Comparison of ENCODE assay signal across 8 cellular contexts in the genomic region with DNA sequence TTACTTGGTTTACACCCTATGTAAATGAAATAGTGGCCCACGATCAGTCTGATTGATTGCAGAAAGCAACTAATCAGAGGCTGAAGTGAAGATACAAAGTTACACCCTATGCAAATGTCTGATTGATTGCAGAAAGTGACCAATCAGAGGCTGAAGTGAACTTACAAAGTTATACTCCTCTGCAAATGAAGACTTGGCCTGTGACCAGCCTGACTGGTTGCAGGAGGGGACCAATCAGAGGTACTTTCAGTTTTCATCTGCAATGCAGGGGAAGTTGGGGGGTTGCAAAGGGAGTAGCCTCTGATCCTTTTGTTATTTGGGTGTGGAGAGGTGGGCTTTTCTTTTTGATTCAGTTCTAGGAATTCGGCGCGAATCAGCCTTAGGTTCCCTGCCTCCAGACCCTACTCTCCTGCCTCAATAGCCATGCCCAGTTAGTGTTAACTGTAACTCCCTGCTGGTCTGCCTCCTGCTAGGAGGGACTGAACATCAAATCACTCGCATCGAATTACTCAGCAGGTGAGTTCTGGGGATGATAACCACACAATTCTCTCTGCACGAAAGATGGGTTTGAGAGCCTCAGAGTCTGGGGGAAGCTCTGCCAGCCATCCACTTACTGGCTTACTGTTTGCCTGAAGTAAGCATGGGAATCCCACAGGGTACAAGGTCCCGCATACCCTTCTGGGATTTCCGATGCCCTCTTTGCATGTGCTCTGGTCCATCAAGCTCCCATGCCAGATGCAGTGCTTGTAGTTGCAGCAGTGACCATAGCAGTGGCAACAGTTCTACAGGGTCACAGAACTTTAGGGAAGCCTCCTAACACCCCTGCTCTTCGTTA. TPM values are rescaled to one million over a fixed set of nuclear protein-coding genes. Genes with fewer than 3 reads are reported as not detected.
DNase-seq lines count a peak whose midpoint lies in the region; ATAC-seq and TF ChIP-seq lines count a peak whose summit lies in the region.

No MANE protein-coding gene starts in this region.

- H3K4me3 ChIP-seq in prostate gland, result no peak overlapping the region

- H3K36me3 ChIP-seq in prostate gland, result no peaks in the 10 kb centered on the region

- H3K4me3 Mint-ChIP-seq in activated T-helper 17 cell treated with anti-CD3 and anti-CD28 coated beads, Interleukin-2, amount 50 U/mL, for 72 hours, result peak overlapping the region; percentile 20
- H3K4me3 Mint-ChIP-seq in immature natural killer cell, result peak overlapping the region; percentile 82 to 90 (median 86)

- H3K9me3 ChIP-seq in prostate gland, result no peaks in the 10 kb centered on the region

- intact Hi-C loops in prostate gland (cut with DNase I), result no loop called here

- H3K4me1 ChIP-seq in prostate gland (replicated peaks), result no peaks in the 10 kb centered on the region

- DNase-seq in ELR (ENCODE audit: low read depth), result peak; percentile 36
- DNase-seq in immature natural killer cell, result peak; percentile 67 to 72 (median 71)
- no peak for DNase-seq in DMS53 treated with DMSO at 0.1 percent for 48 hours (lab: John Stamatoyannopoulos, UW; ENCODE audit: unreplicated experiment)
- no peak for DNase-seq in NCI-H128 (lab: John Stamatoyannopoulos, UW; ENCODE audit: unreplicated experiment)
- no peak for DNase-seq in prostate gland (ENCODE audit: low spot score)

- H3K27ac ChIP-seq in prostate gland, result no peak overlapping the region

- no peak overlapping the region for H3K27ac Mint-ChIP-seq in activated T-helper 17 cell treated with anti-CD3 and anti-CD28 coated beads, Interleukin-2, amount 50 U/mL, for 72 hours
- peak overlapping the region; percentile 78 to 88 (median 82) for H3K27ac Mint-ChIP-seq in immature natural killer cell

- no peak for TF ChIP-seq CTCF in prostate gland (IDR thresholded peaks at IDR 0.05)

- WGBS in prostate gland, result 70% methylated on average over 10 of the region's 10 CpGs

- H3K4me1 Mint-ChIP-seq in activated T-helper 17 cell treated with anti-CD3 and anti-CD28 coated beads, Interleukin-2, amount 50 U/mL, for 72 hours, result no peaks in the 10 kb centered on the region
- peaks cover 15 to 21% of the 10 kb centered on the region in 2 donors for H3K4me1 Mint-ChIP-seq in immature natural killer cell

- H3K27me3 Mint-ChIP-seq in activated T-helper 17 cell treated with anti-CD3 and anti-CD28 coated beads, Interleukin-2, amount 50 U/mL, for 72 hours, result no peaks in the 10 kb centered on the region
- H3K27me3 Mint-ChIP-seq in immature natural killer cell (ENCODE audit: low read depth in 3 of 3), result peaks cover 0 to 1% (median under 1%) of the 10 kb centered on the region in 3 donors

- no peaks in the 10 kb centered on the region for H3K27me3 ChIP-seq in prostate gland (replicated peaks; ENCODE audit: insufficient read depth)

- no peak for TF ChIP-seq POLR2A in prostate gland (IDR thresholded peaks at IDR 0.05)

- H3K36me3 Mint-ChIP-seq in activated T-helper 17 cell treated with anti-CD3 and anti-CD28 coated beads, Interleukin-2, amount 50 U/mL, for 72 hours (ENCODE audit: low read depth), result no peaks in the 10 kb centered on the region
- H3K36me3 Mint-ChIP-seq in immature natural killer cell, result no peaks in the 10 kb centered on the region

- ATAC-seq in HG03066 (IDR thresholded peaks at IDR 0.05; ENCODE audit: low read depth, unreplicated experiment) (peak; percentile 83), HG03439 (IDR thresholded peaks at IDR 0.05; ENCODE audit: unreplicated experiment) (no peak)
- ATAC-seq in activated T-helper 17 cell treated with anti-CD3 and anti-CD28 coated beads, Interleukin-2, amount 50 U/mL, for 72 hours (replicated peaks), result peak; percentile 48

- H3K9me3 Mint-ChIP-seq in activated T-helper 17 cell treated with anti-CD3 and anti-CD28 coated beads, Interleukin-2, amount 50 U/mL, for 72 hours, result no peaks in the 10 kb centered on the region
- no peaks in the 10 kb centered on the region for H3K9me3 Mint-ChIP-seq in immature natural killer cell

RNA-seq across cellular contexts. Expression of gene ARL11, which starts 7.5 kb away (rescaled TPM):
- total RNA-seq in activated T-helper 17 cell treated with anti-CD3 and anti-CD28 coated beads, Interleukin-2, amount 50 U/mL, for 72 hours, result 1 to 10 TPM in 1 of 2 donors, under 1 TPM in 1; 0.89 to 1.0 TPM
- polyA plus RNA-seq in immature natural killer cell, result 1 to 10 TPM in 1 of 3 donors, under 1 TPM in 2; 0.27 to 1.3 (median 0.38) TPM
- under 1 TPM; 0.05 to 0.40 TPM for total RNA-seq in prostate gland

RNA-seq across cellular contexts. Expression of gene RCBTB1, which starts 50.5 kb away (rescaled TPM):
- 10 to 100 TPM; 16.0 to 16.6 TPM for total RNA-seq in activated T-helper 17 cell treated with anti-CD3 and anti-CD28 coated beads, Interleukin-2, amount 50 U/mL, for 72 hours
- polyA plus RNA-seq in immature natural killer cell, result 10 to 100 TPM in 2 of 3 donors, 1 to 10 TPM in 1; 6.5 to 13.0 (median 10.3) TPM
- total RNA-seq in prostate gland, result 10 to 100 TPM; 15.7 to 29.4 TPM

RNA-seq across cellular contexts. Expression of gene EBPL, which starts 55.5 kb away (rescaled TPM):
- total RNA-seq in activated T-helper 17 cell treated with anti-CD3 and anti-CD28 coated beads, Interleukin-2, amount 50 U/mL, for 72 hours, result 10 to 100 TPM; 24.0 to 53.5 TPM
- 10 to 100 TPM; 47.3 to 53.6 (median 49.6) TPM for polyA plus RNA-seq in immature natural killer cell
- total RNA-seq in prostate gland, result 100 to 1,000 TPM in 1 of 2 donors, 10 to 100 TPM in 1; 95.4 to 114 TPM

Comparison
In these comparisons a context has a peak if more than half of its experiments do, and no peak if none do; other contexts are left out.
1. DNase-seq: peak in ELR (single experiment) and immature natural killer cell (3 of 3); none in DMS53 treated with DMSO at 0.1 percent for 48 hours (single experiment), NCI-H128 (single experiment) and prostate gland (single experiment).